In the genomic region with DNA sequence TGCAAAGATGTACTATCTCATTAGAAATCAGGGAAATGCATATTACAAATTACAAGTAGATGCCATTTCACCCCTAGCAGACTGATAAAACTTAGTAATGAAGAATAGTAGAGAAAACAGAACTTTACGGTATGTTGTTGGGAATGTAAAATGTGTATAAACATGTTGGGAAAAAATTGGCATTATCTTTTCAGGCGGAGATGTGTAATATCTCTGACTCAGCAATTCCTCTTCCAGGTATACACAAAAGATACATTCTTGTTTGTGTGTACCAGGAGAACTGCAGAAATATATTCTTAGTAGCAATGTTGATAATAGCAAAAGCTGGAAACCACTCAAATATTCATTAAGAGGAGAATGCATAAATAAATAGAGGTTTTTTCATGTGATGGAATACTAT, we compare ENCODE assay signal across 29 cellular contexts.
"Had no signal": no experiment of that assay in that cellular context is flagged by ENCODE, and none has a peak within 500 bp of the region (broad histone marks: within the 10 kb centered on the region; RNA-seq: fewer than 3 reads in every experiment).

No MANE protein-coding gene starts in this region.

- FAIRE-seq: colon, islet of Langerhans, pancreas had no signal

- H3K9me3 ChIP-seq: heart right ventricle, lower lobe of right lung, neutrophil, pancreas, suprapubic skin, transverse colon, upper lobe of right lung, uterus had no signal

- H3K27ac ChIP-seq: dorsolateral prefrontal cortex, epithelial cell of prostate, heart right ventricle, lower lobe of right lung, neutrophil, pancreas, suprapubic skin, transverse colon, upper lobe of right lung had no signal

- H3K27me3 ChIP-seq: dorsolateral prefrontal cortex, pancreas, suprapubic skin, transverse colon, upper lobe of right lung, uterus had no signal

- DNase-seq: dorsolateral prefrontal cortex; effector CD4-positive, alpha-beta T cell; foreskin melanocyte; glutamatergic neuron; heart right ventricle; hippocampal formation; kidney glomerular epithelial cell; left colon; left ventricle myocardium superior; lower lobe of right lung; natural killer cell; pancreas; stimulated activated CD4-positive, alpha-beta T cell treated with anti-CD3 and anti-CD28 coated beads, Interleukin-12 subunit alpha, Interleukin-12 subunit beta, amount 100 ng/mL, for 4 hours; stimulated activated CD4-positive, alpha-beta T cell treated with anti-CD3 and anti-CD28 coated beads, Interleukin-1b, Interleukin-23, amount 100 ng/mL, for 48 hours; stimulated activated CD4-positive, alpha-beta T cell treated with anti-CD3 and anti-CD28 coated beads, Interleukin-4, amount 100 ng/mL, for 1 hour; stimulated activated CD8-positive, alpha-beta memory T cell treated with anti-CD3 and anti-CD28 coated beads, Interleukin-4, amount 100 ng/mL, for 48 hours; stimulated activated naive CD4-positive, alpha-beta T cell; stimulated activated naive CD8-positive, alpha-beta T cell treated with anti-CD3 and anti-CD28 coated beads, Interleukin-15, amount 100 ng/mL, for 72 hours; transverse colon; upper lobe of right lung; uterus had no signal

- H3K4me1 ChIP-seq: heart right ventricle, pancreas, transverse colon, uterus had no signal

- ATAC-seq: esophagus mucosa; heart right ventricle; left colon; left ventricle myocardium superior; lower lobe of right lung; natural killer cell; pancreas; sciatic nerve; stimulated activated naive CD8-positive, alpha-beta T cell treated with anti-CD3 and anti-CD28 coated beads, Interleukin-15, amount 100 ng/mL, for 72 hours; upper lobe of right lung had no signal

- H3K4me2 ChIP-seq: smooth muscle cell had no signal

- H3K4me3 ChIP-seq: dorsolateral prefrontal cortex, heart right ventricle, lower lobe of right lung, pancreas, smooth muscle cell, suprapubic skin, transverse colon, upper lobe of right lung, uterus had no signal

- H3K36me3 ChIP-seq: heart right ventricle, lower lobe of right lung, neutrophil, pancreas, suprapubic skin, transverse colon, upper lobe of right lung, uterus had no signal
